10 cellular contexts compared by ENCODE assay signal in genomic region chr10:5564537-5565204, GRCh38. TPM values are rescaled to one million over a fixed set of nuclear protein-coding genes. Genes with fewer than 3 reads are reported as not detected.
A peak's percentile ranks its signal among the peaks of the same experiment; 100 is the strongest.
DNase-seq lines count a peak whose midpoint lies in the region; ATAC-seq and TF ChIP-seq lines count a peak whose summit lies in the region.
"Had no signal": no experiment of that assay in that cellular context is flagged by ENCODE, and none has a peak within 500 bp of the region (broad histone marks: within the 10 kb centered on the region; RNA-seq: fewer than 3 reads in every experiment).

No MANE protein-coding gene starts in this region.

- no peak for ATAC-seq in HG03095 (IDR thresholded peaks at IDR 0.05; ENCODE audit: unreplicated experiment)
- ATAC-seq in GM21786 (IDR thresholded peaks at IDR 0.05; ENCODE audit: unreplicated experiment), result no peak

- no peak for TF ChIP-seq POLR2A in vagina (IDR thresholded peaks at IDR 0.05)

- no peak overlapping the region for H2BK120ac ChIP-seq in mesendoderm (ENCODE audit: low read depth, low read length)

- TF ChIP-seq CTCF in vagina (IDR thresholded peaks at IDR 0.05), result no peak

- peak overlapping the region; percentile 81 for H3K4me3 Mint-ChIP-seq in activated naive CD4-positive, alpha-beta T cell treated with anti-CD3 and anti-CD28 coated beads, Interleukin-2, amount 50 U/mL, for 24 hours

- peaks cover 8% of the 10 kb centered on the region for H3K4me1 ChIP-seq in mesendoderm (ENCODE audit: control insufficient read depth, low read depth, low read length)
- H3K4me1 ChIP-seq in vagina, result peaks cover 22% of the 10 kb centered on the region

- no peaks in the 10 kb centered on the region for H3K9me3 ChIP-seq in vagina

- H3K4me1 Mint-ChIP-seq in activated naive CD4-positive, alpha-beta T cell treated with anti-CD3 and anti-CD28 coated beads, Interleukin-2, amount 50 U/mL, for 24 hours, result peaks cover 37% of the 10 kb centered on the region

- no peak overlapping the region for H4K8ac ChIP-seq in mesendoderm (ENCODE audit: low read depth, low read length)

- H3K36me3 Mint-ChIP-seq in activated naive CD4-positive, alpha-beta T cell treated with anti-CD3 and anti-CD28 coated beads, Interleukin-2, amount 50 U/mL, for 24 hours, result no peaks in the 10 kb centered on the region

- peak overlapping the region; percentile 8 for H3K56ac ChIP-seq in mesendoderm (ENCODE audit: low read length)

- H3K27me3 ChIP-seq in mesendoderm (ENCODE audit: insufficient read depth, low read length, poor library complexity), result no peaks in the 10 kb centered on the region
- H3K27me3 ChIP-seq in vagina, result no peaks in the 10 kb centered on the region
- H3K27me3 ChIP-seq: dorsolateral prefrontal cortex had no signal

- no peak overlapping the region for H2AK5ac ChIP-seq in mesendoderm (ENCODE audit: low read length)

- no peaks in the 10 kb centered on the region for H3K9me3 Mint-ChIP-seq in activated naive CD4-positive, alpha-beta T cell treated with anti-CD3 and anti-CD28 coated beads, Interleukin-2, amount 50 U/mL, for 24 hours

- H2BK5ac ChIP-seq in mesendoderm (ENCODE audit: low read length), result no peak overlapping the region

- H3K79me1 ChIP-seq in mesendoderm (ENCODE audit: low read length), result no peaks in the 10 kb centered on the region

- no peak overlapping the region for H4K5ac ChIP-seq in mesendoderm (ENCODE audit: low read length)

- H3K36me3 ChIP-seq in mesendoderm (ENCODE audit: control insufficient read depth, insufficient read depth, low read length) (no peaks in the 10 kb centered on the region), vagina (no peaks in the 10 kb centered on the region)

- H2BK15ac ChIP-seq in mesendoderm (replicated peaks; ENCODE audit: low read depth), result no peak overlapping the region

- intact Hi-C loops in vagina (cut with DNase I), result no loop called here

- no peak overlapping the region for H3K4me3 ChIP-seq in mesendoderm (ENCODE audit: low read length)
- no peak overlapping the region for H3K4me3 ChIP-seq in vagina
- H3K4me3 ChIP-seq: dorsolateral prefrontal cortex had no signal

- H3K79me2 ChIP-seq in mesendoderm (ENCODE audit: control insufficient read depth, insufficient read depth, low read length), result no peaks in the 10 kb centered on the region

- no peak overlapping the region for H3K4ac ChIP-seq in mesendoderm (ENCODE audit: low read depth, low read length)

- DNase-seq in stimulated activated CD4-positive, alpha-beta T cell treated with anti-CD3 and anti-CD28 coated beads, Interleukin-15, amount 100 ng/mL, for 24 hours, result peak; percentile 22
- no peak for DNase-seq in stimulated activated CD4-positive, alpha-beta T cell treated with anti-CD3 and anti-CD28 coated beads, Interleukin-4, amount 100 ng/mL, for 24 hours
- no peak for DNase-seq in mesendoderm
- DNase-seq in vagina (ENCODE audit: extremely low spot score in 2 of 2), result no peak
- DNase-seq in retina, result no peak

- H3K27ac Mint-ChIP-seq in activated naive CD4-positive, alpha-beta T cell treated with anti-CD3 and anti-CD28 coated beads, Interleukin-2, amount 50 U/mL, for 24 hours, result peak overlapping the region; percentile 84

- no peak overlapping the region for H3K4me2 ChIP-seq in mesendoderm (ENCODE audit: low read length)

- no peaks in the 10 kb centered on the region for H3K27me3 Mint-ChIP-seq in activated naive CD4-positive, alpha-beta T cell treated with anti-CD3 and anti-CD28 coated beads, Interleukin-2, amount 50 U/mL, for 24 hours

- no peak overlapping the region for H3K9ac ChIP-seq in mesendoderm (ENCODE audit: low read length)

- H3K18ac ChIP-seq in mesendoderm (ENCODE audit: low read length), result no peak overlapping the region

- no peak overlapping the region for H3K23ac ChIP-seq in mesendoderm (ENCODE audit: low read length)

- H3K27ac ChIP-seq in mesendoderm (ENCODE audit: low read depth, low read length) (no peak overlapping the region), vagina (peak overlapping the region; percentile 44)
- H3K27ac ChIP-seq: dorsolateral prefrontal cortex had no signal

- no CpG with 5 or more reads among the region's 17 CpGs for WGBS in mesendoderm (ENCODE audit: extremely low coverage, insufficient coverage, low lambda C conversion rate)

RNA-seq across cellular contexts. Expression of gene CALML3, which starts 39.9 kb away (rescaled TPM):
- not detected for polyA plus RNA-seq in mesendoderm (2013, experiment 1 of 2)
- polyA plus RNA-seq in mesendoderm (2013, experiment 2 of 2), result not detected
- 50.6 TPM for total RNA-seq in vagina
- total RNA-seq: posterior vena cava had no signal
